1 cellular context compared by ENCODE assay signal in the genomic region with DNA sequence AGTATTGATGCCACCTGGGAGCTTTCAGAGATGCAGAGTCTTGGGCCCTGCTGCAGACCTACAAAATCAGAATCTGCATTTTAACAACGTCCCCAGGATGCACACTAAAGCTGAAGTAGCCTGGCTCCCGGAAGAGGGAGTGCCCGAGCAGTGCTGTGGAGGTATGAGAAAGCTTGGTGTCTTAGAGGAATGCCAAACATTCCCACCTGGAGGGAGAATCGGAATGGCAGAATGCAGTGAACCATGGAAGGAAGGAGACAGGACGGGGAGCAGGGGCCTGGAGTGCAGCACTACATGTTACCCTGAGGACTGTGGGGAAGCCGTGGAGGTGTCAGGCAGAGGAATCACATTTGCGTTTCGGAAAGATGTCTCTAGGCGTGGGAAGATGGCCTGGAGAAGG.
A peak's percentile ranks its signal among the peaks of the same experiment; 100 is the strongest.
TF ChIP-seq lines count a peak whose summit lies in the region.

No MANE protein-coding gene starts in this region.

TF ChIP-seq in H1, 55 proteins besides CTCF, POLR2A, EP300 and RAD21:
- TF ChIP-seq TEAD4 (IDR thresholded peaks at IDR 0.05; ENCODE audit: low read depth, low read length) (peak; percentile 99), JUND (IDR thresholded peaks at IDR 0.05; ENCODE audit: low read length) (no peak), YY1 (IDR thresholded peaks at IDR 0.05; ENCODE audit: low read depth, low read length) (peak; percentile 53)
